In genomic region chr18:56702946-56703345, GRCh38 we compare ENCODE assay signal across 8 cellular contexts. TPM values are rescaled to one million over a fixed set of nuclear protein-coding genes. Genes with fewer than 3 reads are reported as not detected.
DNase-seq lines count a peak whose midpoint lies in the region; ATAC-seq, FAIRE-seq and TF ChIP-seq lines count a peak whose summit lies in the region.

No MANE protein-coding gene starts in this region.

- H3K9me3 ChIP-seq in adrenal gland (replicated peaks in 1 of 3) = no peaks in the 10 kb centered on the region
- no peaks in the 10 kb centered on the region for H3K9me3 ChIP-seq in kidney (ENCODE audit: control insufficient read depth in 1 of 2, low read length in 2 of 2)

- ATAC-seq in HG03442 (IDR thresholded peaks at IDR 0.05; ENCODE audit: unreplicated experiment) (no peak), GM19452 (IDR thresholded peaks at IDR 0.05; ENCODE audit: unreplicated experiment) (no peak), left cardiac atrium (no peak)

- H3K4me3 ChIP-seq in adrenal gland (no peak overlapping the region), kidney (ENCODE audit: low read length in 2 of 2) (no peak overlapping the region)

- H3K27me3 ChIP-seq in adrenal gland = no peaks in the 10 kb centered on the region

- H3K9ac ChIP-seq in kidney (ENCODE audit: low read length in 2 of 2) = no peak overlapping the region

- intact Hi-C loops in adrenal gland (cut with DNase I) = no loop called here
- intact Hi-C loops in kidney (cut with DNase I) = no loop called here
- intact Hi-C loops in left cardiac atrium (cut with DNase I) = loop anchor here in 1 of 2 donors (10.0 kb wide), 1 partner anchor 862 kb away; no protein-coding TSS in a partner anchor

- peaks cover 0 to 5% of the 10 kb centered on the region in 2 donors for H3K4me1 ChIP-seq in adrenal gland (replicated peaks in 1 of 2)
- no peaks in the 10 kb centered on the region for H3K4me1 ChIP-seq in kidney (ENCODE audit: control insufficient read depth in 1 of 2, insufficient read depth in 1 of 2, low read depth in 1 of 2, low read length in 2 of 2)

- TF ChIP-seq POLR2A in adrenal gland (IDR thresholded peaks at IDR 0.05) = no peak

- H3K27ac ChIP-seq in C4-2B (no peak overlapping the region), adrenal gland (no peak overlapping the region), kidney (ENCODE audit: low read depth in 2 of 2, low read length in 2 of 2) (no peak overlapping the region)

- 36 to 45% (median 42%) methylated on average over 5 of the region's 5 CpGs for WGBS in adrenal gland, 4 donors

- peak; percentile 62 for FAIRE-seq in kidney (lab: Jason Lieb, UNC)

- TF ChIP-seq CTCF in C4-2B (conservative IDR thresholded peaks at IDR 0.05) (peak; percentile 72), GM12872 (IDR thresholded peaks at IDR 0.05; ENCODE audit: insufficient read depth, low read depth, low read length) (peak; percentile 46; the same call in 2 of the 3 replicates), adrenal gland (IDR thresholded peaks at IDR 0.05) (peak; percentile 27 to 59 (median 44)), kidney (IDR thresholded peaks at IDR 0.05; ENCODE audit: borderline replicate concordance, extremely low read depth, insufficient read depth) (peak; percentile 34)

- DNase-seq in NCI-H2171 (lab: John Stamatoyannopoulos, UW) (peak; percentile 8), adrenal gland (peak in 4 of 7 donors; percentile 20 to 45 (median 36)), kidney (no peak), left cardiac atrium (no peak)

- no peaks in the 10 kb centered on the region for H3K36me3 ChIP-seq in adrenal gland (replicated peaks in 1 of 2)
- H3K36me3 ChIP-seq in kidney (ENCODE audit: control insufficient read depth in 1 of 2, insufficient read depth in 2 of 2, low read length in 2 of 2) = no peaks in the 10 kb centered on the region

RNA-seq across cellular contexts. Expression of gene WDR7, which starts 51.8 kb away (rescaled TPM):
- total RNA-seq in adrenal gland = 10 to 100 TPM; 20.4 to 64.6 (median 28.5) TPM
- 10 to 100 TPM in 1 of 3 donors, 1 to 10 TPM in 2; 3.6 to 21.3 (median 4.0) TPM for polyA plus RNA-seq in adrenal gland
- 34.4 TPM for total RNA-seq in kidney
- polyA plus RNA-seq in kidney (ENCODE audit: insufficient read depth, low read depth, low replicate concordance) = 7.3 TPM
- 10 to 100 TPM; 23.2 to 29.1 TPM for total RNA-seq in left cardiac atrium

Comparison
In these comparisons a context has a peak if more than half of its experiments do, and no peak if none do; other contexts are left out.
1. DNase-seq: peak in NCI-H2171 (single experiment) and adrenal gland (4 of 7); none in kidney (single experiment) and left cardiac atrium (single experiment).
2. Peak in every context shown above with its lines, with median percentiles within 50 percentile points of each other: CTCF ChIP-seq.